ENCODE assay signal across 8 cellular contexts in genomic region chr1:227947678-227948492, GRCh38. TPM values are rescaled to one million over a fixed set of nuclear protein-coding genes. Genes with fewer than 3 reads are reported as not detected.
A peak's percentile ranks its signal among the peaks of the same experiment; 100 is the strongest.
DNase-seq lines count a peak whose midpoint lies in the region; ATAC-seq, FAIRE-seq and TF ChIP-seq lines count a peak whose summit lies in the region.

Gene WNT9A, minus strand, starts transcription at chr1:227947932. Its CDS starts 45 bp downstream, at chr1:227947887.

- peaks cover 19% of the 10 kb centered on the region for H3K4me1 ChIP-seq in CD8-positive, alpha-beta T cell (ENCODE audit: insufficient read depth, low read length)

- POLR2A ChIA-PET in CD8-positive, alpha-beta T cell (lab: Charles Lee) = interaction anchor here (1.0 to 2.6 kb wide), 3 partner anchors 15 to 186 kb away, joined by 3 to 16 read pairs (median 3); no protein-coding TSS in a partner anchor

- H3K27ac ChIP-seq in CD8-positive, alpha-beta T cell (ENCODE audit: low read depth, low read length) = no peak within 1 kb of the TSS

- peak within 1 kb of the TSS; percentile 74 for H3K4me3 Mint-ChIP-seq in CD8-positive, alpha-beta T cell
- H3K4me3 Mint-ChIP-seq in immature natural killer cell = peak within 1 kb of the TSS; percentile 53 to 76 (median 69)

- H3K9me3 Mint-ChIP-seq in CD8-positive, alpha-beta T cell = no peaks in the 10 kb centered on the region
- no peaks in the 10 kb centered on the region for H3K9me3 Mint-ChIP-seq in immature natural killer cell

- peak; percentile 58 for ATAC-seq in CD8-positive, alpha-beta T cell
- ATAC-seq in GM21619 (IDR thresholded peaks at IDR 0.05; ENCODE audit: unreplicated experiment) (peak; percentile 46), GM21529 (IDR thresholded peaks at IDR 0.05; ENCODE audit: unreplicated experiment) (no peak)
- peak; percentile 41 for ATAC-seq in stimulated activated naive CD8-positive, alpha-beta T cell treated with anti-CD3 and anti-CD28 coated beads, Interleukin-15, Interleukin-2, amounts not matched to agents 100 U/mL and 50 U/mL, for 24 hours

- no peaks in the 10 kb centered on the region for H3K36me3 Mint-ChIP-seq in CD8-positive, alpha-beta T cell
- H3K36me3 Mint-ChIP-seq in immature natural killer cell = no peaks in the 10 kb centered on the region

- no peak for TF ChIP-seq CTCF in CD8-positive, alpha-beta T cell (IDR thresholded peaks at IDR 0.05)
- TF ChIP-seq CTCF in bronchial epithelial cell (IDR thresholded peaks at IDR 0.05; ENCODE audit: insufficient read depth, low read length, severe bottlenecking) = no peak

- no peak within 1 kb of the TSS for H3K27ac Mint-ChIP-seq in CD8-positive, alpha-beta T cell
- no peak within 1 kb of the TSS for H3K27ac Mint-ChIP-seq in immature natural killer cell

- peaks cover 17% of the 10 kb centered on the region for H3K27me3 Mint-ChIP-seq in CD8-positive, alpha-beta T cell (ENCODE audit: low read depth)
- peaks cover 7 to 17% (median 8%) of the 10 kb centered on the region in 3 donors for H3K27me3 Mint-ChIP-seq in immature natural killer cell (ENCODE audit: low read depth in 3 of 3)

- intact Hi-C loops in CD8-positive, alpha-beta T cell (cut with DNase I, micrococcal nuclease) = loop anchor here in 1 of 2 experiments (2.0 to 10.0 kb wide), 2 partner anchors 123 to 467 kb away; no protein-coding TSS in a partner anchor

- peaks cover 13% of the 10 kb centered on the region for H3K4me1 Mint-ChIP-seq in CD8-positive, alpha-beta T cell (ENCODE audit: low read depth)
- peaks cover 7 to 11% of the 10 kb centered on the region in 2 donors for H3K4me1 Mint-ChIP-seq in immature natural killer cell

- CTCF ChIA-PET in CD8-positive, alpha-beta T cell (lab: Charles Lee) = interaction anchor here (1.2 to 18.7 kb wide), 6 partner anchors 18 to 473 kb away, joined by 3 to 264 read pairs (median 7); no protein-coding TSS in a partner anchor

- peak within 1 kb of the TSS; percentile 31 for H3K4me3 ChIP-seq in CD8-positive, alpha-beta T cell (ENCODE audit: low read depth, low read length)
- H3K4me3 ChIP-seq in bronchial epithelial cell (ENCODE audit: low read depth, low read length) = peak within 1 kb of the TSS; percentile 63

- FAIRE-seq in bronchial epithelial cell (lab: Jason Lieb, UNC) = no peak

- no peaks in the 10 kb centered on the region for H3K9me3 ChIP-seq in CD8-positive, alpha-beta T cell (ENCODE audit: low read length)

- H3K27me3 ChIP-seq in CD8-positive, alpha-beta T cell (ENCODE audit: insufficient read depth, low read length) = peaks cover 14% of the 10 kb centered on the region
- H3K27me3 ChIP-seq in bronchial epithelial cell (ENCODE audit: control insufficient read depth, insufficient read depth, low read length) = peaks cover 2% of the 10 kb centered on the region

- peak in 1 of 7 experiments; percentile 48 for DNase-seq in CD8-positive, alpha-beta T cell
- peak; percentile 22 for DNase-seq in NCI-H446 treated with DMSO at 0.1 percent for 48 hours (lab: John Stamatoyannopoulos, UW)
- DNase-seq in bronchial epithelial cell (ENCODE audit: low read depth) = peak; percentile 7
- DNase-seq in immature natural killer cell = no peak
- peak; percentile 15 for DNase-seq in stimulated activated naive CD8-positive, alpha-beta T cell treated with anti-CD3 and anti-CD28 coated beads, Interleukin-15, Interleukin-2, amounts not matched to agents 100 U/mL and 50 U/mL, for 24 hours
- DNase-seq in COLO829 (ENCODE audit: low spot score) = no peak

- no peaks in the 10 kb centered on the region for H3K36me3 ChIP-seq in CD8-positive, alpha-beta T cell (ENCODE audit: insufficient read depth, low read length)
- H3K36me3 ChIP-seq in bronchial epithelial cell (ENCODE audit: control insufficient read depth, insufficient read depth, low read length) = peaks cover 2% of the 10 kb centered on the region

RNA-seq across cellular contexts. Expression of gene WNT9A, which starts in this region (rescaled TPM):
- total RNA-seq in CD8-positive, alpha-beta T cell = not detected
- 4.2 and 7.3 TPM in 2 replicates for total RNA-seq in bronchial epithelial cell
- not detected for polyA plus RNA-seq in immature natural killer cell

Comparison
In these comparisons a context has a peak if more than half of its experiments do, and no peak if none do; other contexts are left out.
1. Peak in ATAC-seq and H3K4me3 ChIP-seq in CD8-positive, alpha-beta T cell; RNA of the gene not detected or under 1 TPM.
2. DNase-seq: peak in NCI-H446 treated with DMSO at 0.1 percent for 48 hours (single experiment), bronchial epithelial cell (single experiment) and stimulated activated naive CD8-positive, alpha-beta T cell treated with anti-CD3 and anti-CD28 coated beads, Interleukin-15, Interleukin-2, amounts not matched to agents 100 U/mL and 50 U/mL, for 24 hours (single experiment); none in immature natural killer cell (0 of 3) and COLO829 (single experiment).